ENCODE assay signal across 8 cellular contexts in genomic region chr6:20400476-20401402, GRCh38. TPM values are rescaled to one million over a fixed set of nuclear protein-coding genes. Genes with fewer than 3 reads are reported as not detected.
DNase-seq lines count a peak whose midpoint lies in the region; ATAC-seq and TF ChIP-seq lines count a peak whose summit lies in the region.

No MANE protein-coding gene starts in this region.

- peaks cover 32% of the 10 kb centered on the region for H3K4me1 ChIP-seq in CD4-positive, CD25-positive, alpha-beta regulatory T cell (ENCODE audit: control insufficient read depth, insufficient read depth, low read length, poor library complexity, severe bottlenecking)
- no peaks in the 10 kb centered on the region for H3K4me1 ChIP-seq in H9 (ENCODE audit: insufficient read depth, low read length)
- peaks cover 6% of the 10 kb centered on the region in 2 donors for H3K4me1 ChIP-seq in duodenal mucosa (ENCODE audit: control insufficient read depth in 1 of 2, insufficient read depth in 2 of 2, low read length in 2 of 2)

- peaks cover 10% of the 10 kb centered on the region; the same call in 1 of the 2 replicates for H3K79me2 ChIP-seq in H9 (ENCODE audit: insufficient read depth, low read length)

- H2AK5ac ChIP-seq in H9 (ENCODE audit: insufficient read length, low read length), result no peak overlapping the region

- H2BK12ac ChIP-seq in H9 (ENCODE audit: insufficient read length, low read depth, low read length), result no peak overlapping the region

- H4K20me1 ChIP-seq in H9 (ENCODE audit: control insufficient read depth, insufficient read depth, insufficient read length), result no peaks in the 10 kb centered on the region

- WGBS in H9 (ENCODE audit: extremely low coverage, insufficient read length, low lambda C conversion rate), result no CpG with 5 or more reads among the region's 29 CpGs

- H4K91ac ChIP-seq in H9 (ENCODE audit: insufficient read length, low read depth, low read length), result no peak overlapping the region

- no peaks in the 10 kb centered on the region for H3K9me3 Mint-ChIP-seq in CD4-positive, CD25-positive, alpha-beta regulatory T cell
- no peaks in the 10 kb centered on the region for H3K9me3 Mint-ChIP-seq in H9

- peak overlapping the region; percentile 91 for H3K4me2 ChIP-seq in H9 (ENCODE audit: insufficient read depth, insufficient read length, low read length)

- H3K9ac ChIP-seq in H9 (ENCODE audit: extremely low read depth, insufficient read length, low read length), result peak overlapping the region; percentile 78
- H3K9ac ChIP-seq in duodenal mucosa (ENCODE audit: low read depth in 1 of 2, low read length in 2 of 2), result peak overlapping the region; percentile 70 to 82

- no peaks in the 10 kb centered on the region for H3K36me3 ChIP-seq in CD4-positive, CD25-positive, alpha-beta regulatory T cell (ENCODE audit: control insufficient read depth, insufficient read depth, low read length)
- H3K36me3 ChIP-seq in duodenal mucosa (ENCODE audit: control insufficient read depth in 1 of 2, insufficient read depth in 2 of 2, low read length in 2 of 2), result no peaks in the 10 kb centered on the region

- H2BK5ac ChIP-seq in H9 (ENCODE audit: insufficient read length, low read length), result no peak overlapping the region

- peak; percentile 59 for TF ChIP-seq CTCF in H9 (conservative IDR thresholded peaks at IDR 0.05)
- TF ChIP-seq CTCF in WI38 (IDR thresholded peaks at IDR 0.05; ENCODE audit: low read depth, low read length), result no peak; the same call in 1 of the 2 replicates

- no peaks in the 10 kb centered on the region for H3K27me3 Mint-ChIP-seq in CD4-positive, CD25-positive, alpha-beta regulatory T cell
- H3K27me3 Mint-ChIP-seq in H9 (ENCODE audit: low read depth), result peaks cover 13% of the 10 kb centered on the region

- ATAC-seq in CD4-positive, CD25-positive, alpha-beta regulatory T cell (ENCODE audit: low read depth in 2 of 2), result no peak
- no peak for ATAC-seq in GM18520 (IDR thresholded peaks at IDR 0.05; ENCODE audit: unreplicated experiment)

- no peak overlapping the region for H2BK120ac ChIP-seq in H9 (ENCODE audit: low read depth, low read length, poor library complexity, severe bottlenecking)

- H3K27ac ChIP-seq in CD4-positive, CD25-positive, alpha-beta regulatory T cell (ENCODE audit: insufficient read depth, low read length, poor library complexity, severe bottlenecking), result peak overlapping the region; percentile 60
- H3K27ac ChIP-seq in H9 (ENCODE audit: insufficient read length, low read depth, low read length), result no peak overlapping the region
- peak overlapping the region; percentile 82 for H3K27ac ChIP-seq in duodenal mucosa (ENCODE audit: low read depth, low read length)

- no peaks in the 10 kb centered on the region for H3K79me1 ChIP-seq in H9 (ENCODE audit: insufficient read depth, low read depth, low read length, poor library complexity, severe bottlenecking)

- H2BK15ac ChIP-seq in H9 (ENCODE audit: low read depth, low read length), result no peak overlapping the region

- peaks cover 15 to 41% (median 24%) of the 10 kb centered on the region in 4 donors for H3K4me1 Mint-ChIP-seq in CD4-positive, CD25-positive, alpha-beta regulatory T cell
- H3K4me1 Mint-ChIP-seq in H9, result peaks cover 12 to 19% of the 10 kb centered on the region in 2 experiments

- peak overlapping the region; percentile 10 for H2AFZ ChIP-seq in H9 (ENCODE audit: low read length)

- H3T11ph ChIP-seq in H9 (ENCODE audit: low read length), result no peak overlapping the region

- DNase-seq in CD4-positive, CD25-positive, alpha-beta regulatory T cell, result peak; percentile 13 to 63 (median 25)
- DNase-seq in H9 (no peak), NCI-H2196 treated with DMSO at 0.1 percent for 48 hours (lab: John Stamatoyannopoulos, UW; ENCODE audit: unreplicated experiment) (peak; percentile 83), lung microvascular endothelial cell (ENCODE audit: low read depth in 2 of 2) (peak; percentile 32 to 59)
- peak; percentile 19 to 26 for DNase-seq in stimulated activated CD8-positive, alpha-beta memory T cell treated with anti-CD3 and anti-CD28 coated beads, Interleukin-15, amount 100 ng/mL, for 48 hours (ENCODE audit: low read depth in 2 of 2)

- peak overlapping the region; percentile 91 to 100 (median 96) for H3K4me3 Mint-ChIP-seq in CD4-positive, CD25-positive, alpha-beta regulatory T cell
- H3K4me3 Mint-ChIP-seq in H9, result peak overlapping the region; percentile 92 to 100

- H2BK20ac ChIP-seq in H9 (ENCODE audit: low read depth, low read length, poor library complexity, severe bottlenecking), result no peak overlapping the region

- no peak overlapping the region for H3K23ac ChIP-seq in H9 (ENCODE audit: insufficient read length, low read depth, low read length)

- no peak overlapping the region for H4K5ac ChIP-seq in H9 (ENCODE audit: insufficient read length, low read depth, low read length)

- H3K18ac ChIP-seq in H9 (ENCODE audit: insufficient read length, low read depth, low read length), result no peak overlapping the region

- no peaks in the 10 kb centered on the region for H3K9me3 ChIP-seq in CD4-positive, CD25-positive, alpha-beta regulatory T cell (ENCODE audit: control insufficient read depth in 2 of 2, low read length in 2 of 2)
- H3K9me3 ChIP-seq in H9 (ENCODE audit: control insufficient read depth, low read depth, low read length) (no peaks in the 10 kb centered on the region), duodenal mucosa (ENCODE audit: control insufficient read depth in 1 of 2, low read length in 2 of 2) (no peaks in the 10 kb centered on the region)

- H3K56ac ChIP-seq in H9 (ENCODE audit: insufficient read length, low read depth, low read length), result no peak overlapping the region

- peak overlapping the region; percentile 17; the same call in 1 of the 2 replicates for H3K14ac ChIP-seq in H9 (ENCODE audit: insufficient read depth, low read length)

- H3K27me3 ChIP-seq in CD4-positive, CD25-positive, alpha-beta regulatory T cell (ENCODE audit: control insufficient read depth, insufficient read depth, low read length), result no peaks in the 10 kb centered on the region
- H3K27me3 ChIP-seq in H9 (ENCODE audit: insufficient read depth, low read length), result no peaks in the 10 kb centered on the region
- no peaks in the 10 kb centered on the region for H3K27me3 ChIP-seq in duodenal mucosa (ENCODE audit: control insufficient read depth in 1 of 2, insufficient read depth in 2 of 2, low read length in 2 of 2)

- no peak overlapping the region; the same call in 1 of the 2 replicates for H3K4ac ChIP-seq in H9 (ENCODE audit: low read depth, low read length)

- peak overlapping the region; percentile 72 to 84 (median 78) for H3K27ac Mint-ChIP-seq in CD4-positive, CD25-positive, alpha-beta regulatory T cell
- peak overlapping the region; percentile 90 to 94 (median 91) for H3K27ac Mint-ChIP-seq in H9

- peak overlapping the region; percentile 96 for H3K4me3 ChIP-seq in CD4-positive, CD25-positive, alpha-beta regulatory T cell (ENCODE audit: low read depth, low read length)
- H3K4me3 ChIP-seq in WI38 (ENCODE audit: low read depth, low read length) (peak overlapping the region; percentile 76), duodenal mucosa (ENCODE audit: low read depth in 1 of 2, low read length in 2 of 2) (peak overlapping the region; percentile 83 to 88)

- no peak overlapping the region for H4K8ac ChIP-seq in H9 (replicated peaks; ENCODE audit: insufficient read length, low read depth, low read length)

- H3K36me3 Mint-ChIP-seq in CD4-positive, CD25-positive, alpha-beta regulatory T cell, result peaks cover 3% of the 10 kb centered on the region
- H3K36me3 Mint-ChIP-seq in H9 (ENCODE audit: insufficient read depth in 1 of 3, low read depth in 3 of 3), result peaks cover 2 to 7% (median 5%) of the 10 kb centered on the region in 3 experiments; a peak in 6 of 7 replicates

- peaks cover 12% of the 10 kb centered on the region for H3K23me2 ChIP-seq in H9 (ENCODE audit: insufficient read length, low read depth, low read length, poor library complexity, severe bottlenecking)

RNA-seq across cellular contexts. Expression of gene E2F3, which starts 0.9 kb away (rescaled TPM):
- 14.0 TPM for total RNA-seq in CD4-positive, CD25-positive, alpha-beta regulatory T cell
- 1 to 10 TPM; 5.2 to 8.5 (median 7.1) TPM for polyA plus RNA-seq in CD4-positive, CD25-positive, alpha-beta regulatory T cell
- 34.7 and 35.7 TPM in 2 replicates for total RNA-seq in H9 (2021)
- total RNA-seq in lung microvascular endothelial cell, result 3.5 and 4.0 TPM in 2 replicates
